9 cellular contexts compared by ENCODE assay signal in the genomic region with DNA sequence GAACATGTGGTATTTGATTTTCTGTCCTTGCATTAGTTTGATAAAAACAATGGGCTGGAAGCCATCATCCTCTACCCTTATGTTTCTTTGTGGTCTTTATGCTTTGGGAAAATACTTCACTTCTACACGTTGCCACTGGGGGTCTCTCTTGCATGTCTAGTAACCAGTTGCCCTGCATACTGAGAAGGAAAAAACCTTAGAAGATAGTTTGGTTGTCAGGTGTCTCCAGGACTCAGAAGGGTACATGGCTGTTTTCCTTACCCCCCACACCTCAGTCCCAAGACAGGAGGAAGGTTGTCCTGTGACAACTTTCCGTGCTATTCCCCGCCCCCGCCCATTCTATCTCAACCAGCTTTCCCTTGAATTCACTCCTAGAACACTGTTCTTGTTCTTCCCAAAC.
DNase-seq lines count a peak whose midpoint lies in the region; ATAC-seq and TF ChIP-seq lines count a peak whose summit lies in the region.
"Had no signal": no experiment of that assay in that cellular context is flagged by ENCODE, and none has a peak within 500 bp of the region (broad histone marks: within the 10 kb centered on the region; RNA-seq: fewer than 3 reads in every experiment).

No MANE protein-coding gene starts in this region.

- no peak overlapping the region for H3K4me3 Mint-ChIP-seq in WTC11
- H3K4me3 Mint-ChIP-seq: T-helper 1 cell treated with Interleukin-12 subunit alpha and Interleukin-12 subunit beta and Interleukin-4 antibody, amounts not matched to agents 30 μg/mL and 1 μg/mL, for 36 hours had no signal

- no peak overlapping the region for H3K27ac Mint-ChIP-seq in WTC11
- H3K27ac Mint-ChIP-seq: T-helper 1 cell treated with Interleukin-12 subunit alpha and Interleukin-12 subunit beta and Interleukin-4 antibody, amounts not matched to agents 30 μg/mL and 1 μg/mL, for 36 hours had no signal

- H3K9me3 Mint-ChIP-seq in WTC11: peaks cover 8% of the 10 kb centered on the region
- H3K9me3 Mint-ChIP-seq: T-helper 1 cell treated with Interleukin-12 subunit alpha and Interleukin-12 subunit beta and Interleukin-4 antibody, amounts not matched to agents 30 μg/mL and 1 μg/mL, for 36 hours had no signal

- POLR2A ChIA-PET in GM10248 (lab: Yijun Ruan, JAX): no interaction called here
- POLR2A ChIA-PET in WTC11 (lab: Charles Lee): no interaction called here

- ATAC-seq in HG02885 (IDR thresholded peaks at IDR 0.05; ENCODE audit: poor library complexity, unreplicated experiment): peak; percentile 80
- peak; percentile 77 for ATAC-seq in WTC11
- no peak for ATAC-seq in HG02571 (IDR thresholded peaks at IDR 0.05; ENCODE audit: unreplicated experiment)
- no peak for ATAC-seq in GM21786 (IDR thresholded peaks at IDR 0.05; ENCODE audit: unreplicated experiment)

- DNase-seq in GM10248 (ENCODE audit: extremely low spot score) (no peak), WTC11 (ENCODE audit: low spot score) (no peak), medulla oblongata (ENCODE audit: extremely low spot score) (peak; percentile 3), COLO668 (lab: John Stamatoyannopoulos, UW; ENCODE audit: unreplicated experiment) (no peak), SK-N-DZ (ENCODE audit: low spot score) (no peak)

- CTCF ChIA-PET in GM10248 (lab: Yijun Ruan, JAX): interaction anchor here (1.4 kb wide), 1 partner anchor 16 kb away, joined by 3 read pairs; no protein-coding TSS in a partner anchor
- CTCF ChIA-PET in WTC11 (lab: Charles Lee): interaction anchor here (0.6 to 0.7 kb wide), 3 partner anchors 84 to 192 kb away, joined by 3 to 4 read pairs (median 4); no protein-coding TSS in a partner anchor

- no peaks in the 10 kb centered on the region; the same call in 1 of the 2 replicates for H3K27me3 Mint-ChIP-seq in WTC11 (ENCODE audit: low read depth)

- H3K36me3 Mint-ChIP-seq in WTC11: no peaks in the 10 kb centered on the region

- peaks cover 14% of the 10 kb centered on the region for H3K4me1 Mint-ChIP-seq in WTC11

- TF ChIP-seq CTCF in GM10248 (IDR thresholded peaks at IDR 0.05; ENCODE audit: control extremely low read depth, extremely low read depth, low read depth, missing control alignments) (peak; percentile 14), WTC11 (IDR thresholded peaks at IDR 0.05) (no peak)

TF ChIP-seq in WTC11, 78 proteins besides CTCF, POLR2A, EP300 and RAD21:
- no peak for TF ChIP-seq GRHL2 (CRISPR knock-in tag; IDR thresholded peaks at IDR 0.05; ENCODE audit: insufficient replicate concordance, severe bottlenecking)

Comparison
In these comparisons a context has a peak if more than half of its experiments do, and no peak if none do; other contexts are left out.
1. ATAC-seq: peak in HG02885 (single experiment) and WTC11 (single experiment); none in HG02571 (single experiment) and GM21786 (single experiment).